Comparison of ENCODE assay signal across 8 cellular contexts in genomic region chr10:3785849-3786290, GRCh38. TPM values are rescaled to one million over a fixed set of nuclear protein-coding genes. Genes with fewer than 3 reads are reported as not detected.
DNase-seq lines count a peak whose midpoint lies in the region; ATAC-seq and TF ChIP-seq lines count a peak whose summit lies in the region.

No MANE protein-coding gene starts in this region.

- peak overlapping the region; percentile 81 for H3K4me2 ChIP-seq in Karpas-422 (ENCODE audit: low read depth, low read length, poor library complexity, severe bottlenecking)

- H3K79me2 ChIP-seq in Karpas-422 (ENCODE audit: low read length): peaks cover 25% of the 10 kb centered on the region; the same call in 1 of the 2 replicates

- H3K9me2 ChIP-seq in Karpas-422 (replicated peaks; ENCODE audit: insufficient read depth, low read length): no peaks in the 10 kb centered on the region

- no peak for TF ChIP-seq CTCF in foreskin fibroblast (IDR thresholded peaks at IDR 0.05; ENCODE audit: low read depth, low read length)
- TF ChIP-seq CTCF in omental fat pad (IDR thresholded peaks at IDR 0.05): no peak

- no peaks in the 10 kb centered on the region for H3K27me3 Mint-ChIP-seq in activated T-cell treated with anti-CD3 and anti-CD28 coated beads, Interleukin-2, amount 50 U/mL, for 24 hours

- no peaks in the 10 kb centered on the region for H4K20me1 ChIP-seq in Karpas-422 (ENCODE audit: insufficient read depth, low read depth, low read length)

- peaks cover 8% of the 10 kb centered on the region for H3K9me3 Mint-ChIP-seq in activated T-cell treated with anti-CD3 and anti-CD28 coated beads, Interleukin-2, amount 50 U/mL, for 24 hours

- H3K9ac ChIP-seq in Karpas-422 (ENCODE audit: low read length): peak overlapping the region; percentile 88

- peak overlapping the region; percentile 42; the same call in 1 of the 2 replicates for H2AFZ ChIP-seq in Karpas-422 (ENCODE audit: low read length)

- peak overlapping the region; percentile 96 for H3K27ac Mint-ChIP-seq in activated T-cell treated with anti-CD3 and anti-CD28 coated beads, Interleukin-2, amount 50 U/mL, for 24 hours

- H3K4me1 ChIP-seq in Karpas-422 (ENCODE audit: low read length): peaks cover 23% of the 10 kb centered on the region

- no peaks in the 10 kb centered on the region; the same call in 1 of the 2 replicates for H3K36me3 ChIP-seq in Karpas-422 (ENCODE audit: insufficient read depth, low read length)

- peaks cover 33% of the 10 kb centered on the region for H3K4me1 Mint-ChIP-seq in activated T-cell treated with anti-CD3 and anti-CD28 coated beads, Interleukin-2, amount 50 U/mL, for 24 hours (ENCODE audit: low read depth)

- H3K4me3 ChIP-seq in Karpas-422 (ENCODE audit: low read length): peak overlapping the region; percentile 81
- peak overlapping the region; percentile 56 to 62 for H3K4me3 ChIP-seq in foreskin fibroblast (ENCODE audit: low read depth in 1 of 2, low read length in 2 of 2)

- DNase-seq in NCI-H2227 (lab: John Stamatoyannopoulos, UW; ENCODE audit: unreplicated experiment) (peak; percentile 40), NCI-H2227 treated with DMSO at 0.1 percent for 48 hours (lab: John Stamatoyannopoulos, UW) (no peak), Karpas-422 (peak; percentile 59), foreskin fibroblast (peak in 1 of 2 donors; percentile 54), omental fat pad (ENCODE audit: low spot score) (no peak), SHP77 treated with DMSO at 0.1 percent for 48 hours (lab: John Stamatoyannopoulos, UW) (no peak), HPDE6-E6E7 (ENCODE audit: extremely low spot score) (no peak)
- DNase-seq in activated T-cell treated with anti-CD3 and anti-CD28 coated beads, Interleukin-2, amount 50 U/mL, for 24 hours: peak; percentile 81

- peak; percentile 11 for ATAC-seq in omental fat pad (ENCODE audit: low FRiP score)

- H3K27ac ChIP-seq in Karpas-422 (ENCODE audit: low read length): peak overlapping the region; percentile 68

- peaks cover 39% of the 10 kb centered on the region for H3K36me3 Mint-ChIP-seq in activated T-cell treated with anti-CD3 and anti-CD28 coated beads, Interleukin-2, amount 50 U/mL, for 24 hours (ENCODE audit: low read depth)

- H3K9me3 ChIP-seq in Karpas-422 (ENCODE audit: low read length): no peaks in the 10 kb centered on the region

- H3K4me3 Mint-ChIP-seq in activated T-cell treated with anti-CD3 and anti-CD28 coated beads, Interleukin-2, amount 50 U/mL, for 24 hours: peak overlapping the region; percentile 87

- no peaks in the 10 kb centered on the region for H3K27me3 ChIP-seq in Karpas-422 (ENCODE audit: low read length)

RNA-seq across cellular contexts. Expression of gene KLF6, which starts 0.9 kb away (rescaled TPM):
- total RNA-seq in Karpas-422 (2014; rRNA removed; shearing (Covaris generic); ENCODE audit: low replicate concordance): 3.9 and 5.9 TPM in 2 replicates
- 100 to 1,000 TPM; 185 to 404 (median 276) TPM for total RNA-seq in omental fat pad

Comparison
In these comparisons a context has a peak if more than half of its experiments do, and no peak if none do; other contexts are left out.
1. DNase-seq: peak in NCI-H2227 (single experiment), Karpas-422 (single experiment) and activated T-cell treated with anti-CD3 and anti-CD28 coated beads, Interleukin-2, amount 50 U/mL, for 24 hours (single experiment); none in NCI-H2227 treated with DMSO at 0.1 percent for 48 hours (single experiment), omental fat pad (single experiment), SHP77 treated with DMSO at 0.1 percent for 48 hours (single experiment) and HPDE6-E6E7 (single experiment).
2. RNA of gene KLF6, which starts 0.9 kb away (total RNA-seq): 185 to 404 TPM in omental fat pad; 3.9 to 5.9 TPM in Karpas-422; every median in the first group is over 10 times any median in the second.